ENCODE assay signal across 8 cellular contexts in genomic region chr3:16828815-16829214, GRCh38. TPM values are rescaled to one million over a fixed set of nuclear protein-coding genes. Genes with fewer than 3 reads are reported as not detected.
A peak's percentile ranks its signal among the peaks of the same experiment; 100 is the strongest.
DNase-seq lines count a peak whose midpoint lies in the region; ATAC-seq and TF ChIP-seq lines count a peak whose summit lies in the region.

No MANE protein-coding gene starts in this region.

- H3K9me2 ChIP-seq in OCI-LY7 (ENCODE audit: insufficient read depth, low read length), result no peaks in the 10 kb centered on the region

- no peaks in the 10 kb centered on the region for H3K9me3 ChIP-seq in OCI-LY7 (ENCODE audit: low read length)
- H3K9me3 ChIP-seq in lower lobe of right lung, result no peaks in the 10 kb centered on the region

- peaks cover 23% of the 10 kb centered on the region for H3K4me1 Mint-ChIP-seq in activated naive CD8-positive, alpha-beta T cell treated with anti-CD3 and anti-CD28 coated beads, Interleukin-2, amount 10 ng/mL, durations not matched to agents 7 days and 5 days

- CTCF ChIA-PET in OCI-LY7 (lab: Charles Lee; ENCODE audit: unreplicated experiment), result interaction anchor here (1.1 kb wide), 1 partner anchor 56 kb away, joined by 4 read pairs; the partner anchor contains the start of gene PLCL2

- H4K20me1 ChIP-seq in OCI-LY7 (ENCODE audit: insufficient read depth, low read length), result no peaks in the 10 kb centered on the region

- H3K27ac ChIP-seq in OCI-LY7 (ENCODE audit: low read depth, low read length, poor library complexity, severe bottlenecking) (no peak overlapping the region), lower lobe of right lung (no peak overlapping the region)

- TF ChIP-seq CTCF in OCI-LY7 (conservative IDR thresholded peaks at IDR 0.05; ENCODE audit: low read length) (peak; percentile 83), lower lobe of right lung (IDR thresholded peaks at IDR 0.05) (peak; percentile 41)

- H2AFZ ChIP-seq in OCI-LY7 (ENCODE audit: low read length), result peak overlapping the region; percentile 66; the same call in 1 of the 2 replicates

- no peaks in the 10 kb centered on the region for H3K36me3 Mint-ChIP-seq in activated naive CD8-positive, alpha-beta T cell treated with anti-CD3 and anti-CD28 coated beads, Interleukin-2, amount 10 ng/mL, durations not matched to agents 7 days and 5 days

- no peaks in the 10 kb centered on the region for H3K79me2 ChIP-seq in OCI-LY7 (ENCODE audit: insufficient read depth, low read depth, low read length)

- in situ Hi-C loops in Caki2 (cut with HindIII; ENCODE audit: low pct_unique_long_range_greater_than_20kb, low sequenced_read_pairs), result no loop called here

- BruUV-seq in OCI-LY7 (replicated peaks; lab: Mats Ljungman, UMichigan), result no TSS peak

- ATAC-seq in GM21529 (IDR thresholded peaks at IDR 0.05; ENCODE audit: unreplicated experiment), result peak; percentile 49
- ATAC-seq in activated naive CD8-positive, alpha-beta T cell treated with anti-CD3 and anti-CD28 coated beads, Interleukin-2, amount 10 ng/mL, durations not matched to agents 7 days and 5 days (ENCODE audit: low read depth), result peak; percentile 55
- no peak for ATAC-seq in lower lobe of right lung

- DNase-seq in Caki2 (ENCODE audit: low read depth), result peak; percentile 7
- peak; percentile 77 for DNase-seq in OCI-LY7 (ENCODE audit: low spot score)
- DNase-seq in activated naive CD8-positive, alpha-beta T cell treated with anti-CD3 and anti-CD28 coated beads, Interleukin-2, amount 10 ng/mL, durations not matched to agents 7 days and 5 days, result no peak
- peak; percentile 46 for DNase-seq in lower lobe of right lung
- no peak for DNase-seq in activated CD4-positive, CD25-positive, alpha-beta regulatory T cell treated with anti-CD3 and anti-CD28 coated beads, Interleukin-2, amount 50 U/mL, for 72 hours
- no peak for DNase-seq in NCI-H2081 treated with DMSO at 0.1 percent for 48 hours (lab: John Stamatoyannopoulos, UW)
- DNase-seq in NCI-H187 treated with DMSO at 0.1 percent for 48 hours (lab: John Stamatoyannopoulos, UW), result no peak

- POLR2A ChIA-PET in OCI-LY7 (lab: Charles Lee), result interaction anchor here (0.6 to 4.2 kb wide), 9 partner anchors 8 to 361 kb away, joined by 3 to 23 read pairs (median 3); no protein-coding TSS in a partner anchor
- POLR2A ChIA-PET in activated naive CD8-positive, alpha-beta T cell treated with anti-CD3 and anti-CD28 coated beads, Interleukin-2, amount 10 ng/mL, durations not matched to agents 7 days and 5 days (lab: Charles Lee), result interaction anchor here (0.6 to 1.1 kb wide), 3 partner anchors 55 to 1616 kb away, joined by 4 read pairs; partner anchors contain the start of gene PLCL2

- H3K4me1 ChIP-seq in OCI-LY7 (ENCODE audit: insufficient read depth, low read length, poor library complexity, severe bottlenecking) (peaks cover 14% of the 10 kb centered on the region), lower lobe of right lung (no peaks in the 10 kb centered on the region)

- H3K4me3 Mint-ChIP-seq in activated naive CD8-positive, alpha-beta T cell treated with anti-CD3 and anti-CD28 coated beads, Interleukin-2, amount 10 ng/mL, durations not matched to agents 7 days and 5 days, result no peak overlapping the region

- no peak overlapping the region for H3K27ac Mint-ChIP-seq in activated naive CD8-positive, alpha-beta T cell treated with anti-CD3 and anti-CD28 coated beads, Interleukin-2, amount 10 ng/mL, durations not matched to agents 7 days and 5 days

- no peaks in the 10 kb centered on the region for H3K27me3 Mint-ChIP-seq in activated naive CD8-positive, alpha-beta T cell treated with anti-CD3 and anti-CD28 coated beads, Interleukin-2, amount 10 ng/mL, durations not matched to agents 7 days and 5 days

- H3K4me2 ChIP-seq in OCI-LY7 (ENCODE audit: low read length), result no peak overlapping the region

- H3K27me3 ChIP-seq in lower lobe of right lung (ENCODE audit: low read depth), result no peaks in the 10 kb centered on the region

- H3K9me3 Mint-ChIP-seq in activated naive CD8-positive, alpha-beta T cell treated with anti-CD3 and anti-CD28 coated beads, Interleukin-2, amount 10 ng/mL, durations not matched to agents 7 days and 5 days, result no peaks in the 10 kb centered on the region

- intact Hi-C loops in OCI-LY7 (cut with micrococcal nuclease; ENCODE audit: unreplicated experiment), result loop anchor here (1.0 to 2.0 kb wide), 4 partner anchors 203 to 404 kb away; no protein-coding TSS in a partner anchor
- intact Hi-C loops in lower lobe of right lung (cut with DNase I), result no loop called here

- H3K36me3 ChIP-seq in OCI-LY7 (ENCODE audit: insufficient read depth, low read length), result no peaks in the 10 kb centered on the region
- H3K36me3 ChIP-seq in lower lobe of right lung, result no peaks in the 10 kb centered on the region

- H3K4me3 ChIP-seq in OCI-LY7 (ENCODE audit: low read depth, low read length, poor library complexity, severe bottlenecking) (no peak overlapping the region), lower lobe of right lung (no peak overlapping the region)

RNA-seq across cellular contexts. Expression of gene PLCL2, which starts 55.9 kb away (rescaled TPM):
- total RNA-seq in Caki2 (2014; rRNA removed; shearing (Covaris generic); ENCODE audit: low replicate concordance), result 1.0 and 1.1 TPM in 2 replicates
- total RNA-seq in OCI-LY7 (2014; rRNA removed; shearing (Covaris generic)), result 41.6 and 42.8 TPM in 2 replicates
- total RNA-seq in OCI-LY7 (2022), result 34.1 and 41.1 TPM in 2 replicates
- 10 to 100 TPM; 53.2 to 58.0 TPM for total RNA-seq in activated naive CD8-positive, alpha-beta T cell treated with anti-CD3 and anti-CD28 coated beads, Interleukin-2, amount 10 ng/mL, durations not matched to agents 7 days and 5 days
- total RNA-seq in lower lobe of right lung, result 12.1 TPM

Comparison
In these comparisons a context has a peak if more than half of its experiments do, and no peak if none do; other contexts are left out.
1. DNase-seq: peak in Caki2 (single experiment), OCI-LY7 (single experiment) and lower lobe of right lung (single experiment); none in activated naive CD8-positive, alpha-beta T cell treated with anti-CD3 and anti-CD28 coated beads, Interleukin-2, amount 10 ng/mL, durations not matched to agents 7 days and 5 days (single experiment), activated CD4-positive, CD25-positive, alpha-beta regulatory T cell treated with anti-CD3 and anti-CD28 coated beads, Interleukin-2, amount 50 U/mL, for 72 hours (single experiment), NCI-H2081 treated with DMSO at 0.1 percent for 48 hours (single experiment) and NCI-H187 treated with DMSO at 0.1 percent for 48 hours (single experiment).
2. ATAC-seq: peak in GM21529 (single experiment) and activated naive CD8-positive, alpha-beta T cell treated with anti-CD3 and anti-CD28 coated beads, Interleukin-2, amount 10 ng/mL, durations not matched to agents 7 days and 5 days (single experiment); none in lower lobe of right lung (0 of 2).